Comparison of ENCODE assay signal across 8 cellular contexts in genomic region chr17:20063665-20064648, GRCh38. TPM values are rescaled to one million over a fixed set of nuclear protein-coding genes. Genes with fewer than 3 reads are reported as not detected.
DNase-seq lines count a peak whose midpoint lies in the region; ATAC-seq and TF ChIP-seq lines count a peak whose summit lies in the region.

No MANE protein-coding gene starts in this region.

- H3K9ac ChIP-seq in OCI-LY3 (ENCODE audit: low read length) (peak overlapping the region; percentile 76), colonic mucosa (ENCODE audit: low read depth in 2 of 2, low read length in 2 of 2) (no peak overlapping the region)

- H4K20me1 ChIP-seq in OCI-LY3 (ENCODE audit: insufficient read depth, low read length): no peaks in the 10 kb centered on the region

- H3K27ac ChIP-seq in OCI-LY3 (ENCODE audit: low read length) (peak overlapping the region; percentile 100), colonic mucosa (no peak overlapping the region), muscle layer of duodenum (ENCODE audit: low read length) (peak overlapping the region; percentile 47)

- H2AFZ ChIP-seq in OCI-LY3 (ENCODE audit: low read depth, low read length): no peak overlapping the region

- H3K4me1 ChIP-seq in HAP-1: peaks cover 12% of the 10 kb centered on the region
- peaks cover 42% of the 10 kb centered on the region for H3K4me1 ChIP-seq in OCI-LY3 (ENCODE audit: low read length)
- H3K4me1 ChIP-seq in colonic mucosa: no peaks in the 10 kb centered on the region
- H3K4me1 ChIP-seq in muscle layer of duodenum (ENCODE audit: control insufficient read depth in 1 of 2, insufficient read depth in 2 of 2, low read length in 2 of 2): peaks cover 7 to 11% of the 10 kb centered on the region in 2 donors

- no peak for ATAC-seq in GM21737 (IDR thresholded peaks at IDR 0.05; ENCODE audit: unreplicated experiment)

- peak overlapping the region; percentile 86 for H3K4me2 ChIP-seq in OCI-LY3 (ENCODE audit: low read length)

- intact Hi-C loops in colonic mucosa (cut with DNase I): no loop called here

- no peaks in the 10 kb centered on the region for H3K27me3 ChIP-seq in GM06990 (replicated peaks; ENCODE audit: control insufficient read depth, insufficient read depth, low read length)
- H3K27me3 ChIP-seq in HAP-1 (ENCODE audit: low read depth): no peaks in the 10 kb centered on the region
- no peaks in the 10 kb centered on the region for H3K27me3 ChIP-seq in OCI-LY3 (ENCODE audit: low read depth, low read length)
- H3K27me3 ChIP-seq in colonic mucosa: no peaks in the 10 kb centered on the region
- H3K27me3 ChIP-seq in muscle layer of duodenum (ENCODE audit: low read depth, low read length): no peaks in the 10 kb centered on the region

- no peaks in the 10 kb centered on the region for H3K79me2 ChIP-seq in OCI-LY3 (ENCODE audit: low read length)

- H3K9me3 ChIP-seq in HAP-1: no peaks in the 10 kb centered on the region
- no peaks in the 10 kb centered on the region for H3K9me3 ChIP-seq in OCI-LY3 (ENCODE audit: insufficient read depth, low read length)
- H3K9me3 ChIP-seq in colonic mucosa: no peaks in the 10 kb centered on the region
- H3K9me3 ChIP-seq in muscle layer of duodenum (ENCODE audit: control insufficient read depth in 1 of 2, low read length in 2 of 2): no peaks in the 10 kb centered on the region

- no peak for TF ChIP-seq CTCF in GM06990 (IDR thresholded peaks at IDR 0.05; ENCODE audit: insufficient read depth, low read length, poor library complexity, severe bottlenecking)
- TF ChIP-seq CTCF in OCI-LY3 (IDR thresholded peaks at IDR 0.05; ENCODE audit: low read depth, low read length): no peak
- no peak for TF ChIP-seq CTCF in colonic mucosa (IDR thresholded peaks at IDR 0.05)

- H3K4me3 ChIP-seq in GM06990 (replicated peaks; ENCODE audit: low read depth, low read length) (no peak overlapping the region), HAP-1 (no peak overlapping the region), OCI-LY3 (ENCODE audit: low read length) (peak overlapping the region; percentile 69), colonic mucosa (no peak overlapping the region), muscle layer of duodenum (ENCODE audit: low read depth in 1 of 2, low read length in 2 of 2) (no peak overlapping the region)

- DNase-seq in GM06990 (ENCODE audit: extremely low read depth, insufficient read length): peak; percentile 57
- peak; percentile 35 to 57 for DNase-seq in HAP-1 (ENCODE audit: low spot score in 2 of 2)
- peak; percentile 51 for DNase-seq in colonic mucosa
- no peak for DNase-seq in NCI-H510A treated with DMSO at 0.1 percent for 48 hours (lab: John Stamatoyannopoulos, UW)
- no peak for DNase-seq in NCI-H774 (lab: John Stamatoyannopoulos, UW)

- H3K36me3 ChIP-seq in GM06990 (ENCODE audit: control insufficient read depth, insufficient read depth, low read length) (no peaks in the 10 kb centered on the region), HAP-1 (replicated peaks) (no peaks in the 10 kb centered on the region; the same call in 1 of the 2 replicates), OCI-LY3 (replicated peaks; ENCODE audit: low read depth, low read length) (no peaks in the 10 kb centered on the region), colonic mucosa (no peaks in the 10 kb centered on the region), muscle layer of duodenum (ENCODE audit: control insufficient read depth in 1 of 2, insufficient read depth in 2 of 2, low read length in 2 of 2) (no peaks in the 10 kb centered on the region)

- in situ Hi-C loops in HAP-1 (cut with MboI; ENCODE audit: low sequenced_read_pairs): no loop called here

RNA-seq across cellular contexts. Expression of gene SPECC1, which starts 54.8 kb away (rescaled TPM):
- total RNA-seq in colonic mucosa: 10 to 100 TPM; 53.5 to 78.3 TPM

Comparison
In these comparisons a context has a peak if more than half of its experiments do, and no peak if none do; other contexts are left out.
1. DNase-seq: peak in GM06990 (single experiment), HAP-1 (2 of 2) and colonic mucosa (single experiment); none in NCI-H510A treated with DMSO at 0.1 percent for 48 hours (single experiment) and NCI-H774 (single experiment).